1 cellular context compared by ENCODE assay signal in genomic region chr1:225406976-225407725, GRCh38.
TF ChIP-seq lines count a peak whose summit lies in the region.

No MANE protein-coding gene starts in this region.

TF ChIP-seq in HEK293, 187 proteins besides CTCF, POLR2A, EP300 and RAD21:
- TF ChIP-seq REPIN1 (tag by site-specific recombination; IDR thresholded peaks at IDR 0.05; ENCODE audit: low read depth) (no peak), EGR2 (tag by site-specific recombination; IDR thresholded peaks at IDR 0.05; ENCODE audit: low read depth) (peak; percentile 63), RBAK (tag by site-specific recombination; IDR thresholded peaks at IDR 0.05) (no peak), ZNF664 (tag by site-specific recombination; IDR thresholded peaks at IDR 0.05) (no peak)
TF ChIP-seq in HEK293: peak in this region for 1.
